In genomic region chr14:78970677-78971076, GRCh38 we compare ENCODE assay signal across 19 cellular contexts.
DNase-seq lines count a peak whose midpoint lies in the region; TF ChIP-seq lines count a peak whose summit lies in the region.
"Had no signal": no experiment of that assay in that cellular context is flagged by ENCODE, and none has a peak within 500 bp of the region (broad histone marks: within the 10 kb centered on the region; RNA-seq: fewer than 3 reads in every experiment).

No MANE protein-coding gene starts in this region.

- H3K27ac ChIP-seq in stomach (no peak overlapping the region), vagina (no peak overlapping the region), uterus (no peak overlapping the region)
- H3K27ac ChIP-seq: cardiac muscle cell, esophagus muscularis mucosa, GM23248, VCaP had no signal

- TF ChIP-seq CTCF in fibroblast of pulmonary artery (IDR thresholded peaks at IDR 0.05; ENCODE audit: low read length, missing control alignments): no peak
- no peak for TF ChIP-seq CTCF in stomach (IDR thresholded peaks at IDR 0.05)
- TF ChIP-seq CTCF in vagina (IDR thresholded peaks at IDR 0.05): no peak
- no peak for TF ChIP-seq CTCF in uterus (IDR thresholded peaks at IDR 0.05)

- TF ChIP-seq POLR2A in stomach (IDR thresholded peaks at IDR 0.05) (no peak), vagina (IDR thresholded peaks at IDR 0.05) (no peak), uterus (IDR thresholded peaks at IDR 0.05) (no peak)

- H3K4me3 ChIP-seq in fibroblast of pulmonary artery (replicated peaks; ENCODE audit: low read depth, low read length) (no peak overlapping the region), stomach (no peak overlapping the region), vagina (no peak overlapping the region), uterus (no peak overlapping the region)
- H3K4me3 ChIP-seq: cardiac muscle cell, esophagus muscularis mucosa, GM23248 had no signal

- no peak for TF ChIP-seq EP300 in stomach (IDR thresholded peaks at IDR 0.05)

- DNase-seq in DMS79 treated with DMSO at 0.1 percent for 48 hours (lab: John Stamatoyannopoulos, UW): peak; percentile 56
- peak; percentile 99 for DNase-seq in NCI-H1436 (lab: John Stamatoyannopoulos, UW)
- DNase-seq in NCI-H345 (lab: John Stamatoyannopoulos, UW): peak; percentile 55
- peak; percentile 16 for DNase-seq in fibroblast of pulmonary artery (ENCODE audit: low read depth)
- DNase-seq in stomach: no peak
- DNase-seq in vagina (ENCODE audit: extremely low spot score in 2 of 2): no peak
- DNase-seq in COLO668 (lab: John Stamatoyannopoulos, UW; ENCODE audit: unreplicated experiment): no peak
- DNase-seq in uterus: no peak
- DNase-seq: activated CD8-positive, alpha-beta memory T cell treated with anti-CD3 and anti-CD28 coated beads for 24 hours; Calu3; GM23248; immature natural killer cell; posterior cingulate gyrus; stimulated activated CD4-positive, alpha-beta T cell treated with anti-CD3 and anti-CD28 coated beads, Interleukin-4, amount 100 ng/mL, for 24 hours; substantia nigra; T-helper 1 cell had no signal

- intact Hi-C loops in stomach (cut with DNase I; ENCODE audit: low total_unique reads): no loop called here
- intact Hi-C loops in vagina (cut with DNase I): no loop called here
- intact Hi-C loops in uterus (cut with DNase I; ENCODE audit: low total_unique reads): no loop called here

- H3K27me3 ChIP-seq in stomach (no peaks in the 10 kb centered on the region), vagina (no peaks in the 10 kb centered on the region), uterus (no peaks in the 10 kb centered on the region)
- H3K27me3 ChIP-seq: cardiac muscle cell, esophagus muscularis mucosa had no signal

- H3K4me1 ChIP-seq in stomach (peaks cover 0 to 6% (median 0%) of the 10 kb centered on the region in 4 donors), vagina (no peaks in the 10 kb centered on the region), uterus (no peaks in the 10 kb centered on the region)

- 74 to 88% (median 86%) methylated on average over 5 of the region's 5 CpGs for WGBS in stomach, 5 donors

- no peaks in the 10 kb centered on the region for H3K36me3 ChIP-seq in stomach
- H3K36me3 ChIP-seq in vagina: no peaks in the 10 kb centered on the region
- no peaks in the 10 kb centered on the region for H3K36me3 ChIP-seq in uterus
- H3K36me3 ChIP-seq: cardiac muscle cell, esophagus muscularis mucosa had no signal

- H3K9me3 ChIP-seq in stomach: no peaks in the 10 kb centered on the region
- no peaks in the 10 kb centered on the region for H3K9me3 ChIP-seq in vagina
- H3K9me3 ChIP-seq in uterus: no peaks in the 10 kb centered on the region
- H3K9me3 ChIP-seq: esophagus muscularis mucosa had no signal

Comparison
In these comparisons a context has a peak if more than half of its experiments do, and no peak if none do; other contexts are left out.
1. DNase-seq: peak in DMS79 treated with DMSO at 0.1 percent for 48 hours (single experiment), NCI-H1436 (single experiment), NCI-H345 (single experiment) and fibroblast of pulmonary artery (single experiment); none in stomach (single experiment), vagina (0 of 2), COLO668 (single experiment) and uterus (0 of 2).